Comparison of ENCODE assay signal across 19 cellular contexts in the genomic region with DNA sequence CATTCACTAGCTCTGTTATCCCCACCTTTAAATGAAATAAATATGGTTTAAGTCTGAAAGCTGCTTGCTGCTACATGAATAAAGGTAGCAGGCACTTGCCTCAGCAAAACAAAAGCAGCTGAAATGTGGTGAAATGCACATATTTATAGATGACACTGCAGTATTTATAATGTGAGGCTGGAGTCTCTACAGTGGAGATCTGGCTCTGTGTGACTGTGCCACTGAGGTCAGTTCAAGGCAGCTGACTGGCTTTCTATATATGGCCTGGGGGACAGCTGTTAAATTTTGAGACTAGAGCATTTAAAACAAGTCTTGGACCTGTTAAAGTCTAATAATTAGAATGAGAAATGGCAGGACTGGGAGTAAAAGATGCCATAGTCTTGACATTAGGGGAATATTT.
DNase-seq lines count a peak whose midpoint lies in the region; ATAC-seq and TF ChIP-seq lines count a peak whose summit lies in the region.
"Had no signal": no experiment of that assay in that cellular context is flagged by ENCODE, and none has a peak within 500 bp of the region (broad histone marks: within the 10 kb centered on the region; RNA-seq: fewer than 3 reads in every experiment).

No MANE protein-coding gene starts in this region.

- ATAC-seq in HG02970 (IDR thresholded peaks at IDR 0.05; ENCODE audit: low FRiP score, unreplicated experiment), result no peak
- ATAC-seq in GM19023 (IDR thresholded peaks at IDR 0.05; ENCODE audit: unreplicated experiment), result no peak
- no peak for ATAC-seq in HG03280 (IDR thresholded peaks at IDR 0.05; ENCODE audit: unreplicated experiment)

- no peak for TF ChIP-seq CTCF in HFFc6 (IDR thresholded peaks at IDR 0.05)
- TF ChIP-seq CTCF in glutamatergic neuron (IDR thresholded peaks at IDR 0.05; ENCODE audit: partially characterized antibody, unreplicated experiment), result no peak

- H3K36me3 Mint-ChIP-seq in HFFc6 (ENCODE audit: low read depth) (no peaks in the 10 kb centered on the region), glutamatergic neuron (ENCODE audit: unreplicated experiment) (no peaks in the 10 kb centered on the region)

- H3K4me3 Mint-ChIP-seq in HFFc6 (no peak overlapping the region), glutamatergic neuron (ENCODE audit: unreplicated experiment) (no peak overlapping the region)
- H3K4me3 Mint-ChIP-seq: B cell; CD4-positive, alpha-beta T cell had no signal

- DNase-seq in HFFc6, result no peak
- peak; percentile 83 for DNase-seq in RPMI8226
- DNase-seq in glutamatergic neuron, result no peak
- DNase-seq in skeletal muscle cell (ENCODE audit: low read depth), result peak; percentile 10
- DNase-seq in NCI-H446 (lab: John Stamatoyannopoulos, UW), result no peak
- DNase-seq: CD4-positive, alpha-beta T cell; GOT3; MV-4-11; NCI-H1417; NCI-H2029; NCI-H2171; NCI-H446 treated with DMSO at 0.1 percent for 48 hours; NCI-H774; PC-9; SW 1271 had no signal

- H3K27ac Mint-ChIP-seq in HFFc6, result peak overlapping the region; percentile 44; the same call in 1 of the 2 replicates
- H3K27ac Mint-ChIP-seq in glutamatergic neuron (ENCODE audit: unreplicated experiment), result peak overlapping the region; percentile 28
- H3K27ac Mint-ChIP-seq: B cell; CD4-positive, alpha-beta T cell had no signal

- H3K27me3 Mint-ChIP-seq in HFFc6 (ENCODE audit: insufficient read depth) (no peaks in the 10 kb centered on the region; the same call in 1 of the 2 replicates), glutamatergic neuron (ENCODE audit: unreplicated experiment) (no peaks in the 10 kb centered on the region)
- H3K27me3 Mint-ChIP-seq: B cell; CD4-positive, alpha-beta T cell had no signal

- H3K4me3 ChIP-seq in skeletal muscle cell (ENCODE audit: low read depth, low read length), result no peak overlapping the region
- H3K4me3 ChIP-seq: PC-9 had no signal

- H3K9me3 Mint-ChIP-seq in HFFc6, result no peaks in the 10 kb centered on the region; the same call in 1 of the 2 replicates
- H3K9me3 Mint-ChIP-seq in glutamatergic neuron (ENCODE audit: unreplicated experiment), result no peaks in the 10 kb centered on the region

- H3K4me1 Mint-ChIP-seq in HFFc6 (ENCODE audit: low read depth) (no peaks in the 10 kb centered on the region; the same call in 1 of the 2 replicates), glutamatergic neuron (ENCODE audit: low read depth, unreplicated experiment) (peaks cover 4% of the 10 kb centered on the region)
- H3K4me1 Mint-ChIP-seq: B cell had no signal

Comparison
In these comparisons a context has a peak if more than half of its experiments do, and no peak if none do; other contexts are left out.
1. DNase-seq: peak in RPMI8226 (single experiment) and skeletal muscle cell (single experiment); none in HFFc6 (single experiment), glutamatergic neuron (single experiment) and NCI-H446 (0 of 2).